In genomic region chr1:223231011-223231572, GRCh38 we compare ENCODE assay signal across 16 cellular contexts.
DNase-seq lines count a peak whose midpoint lies in the region; ATAC-seq and TF ChIP-seq lines count a peak whose summit lies in the region.
"Had no signal": no experiment of that assay in that cellular context is flagged by ENCODE, and none has a peak within 500 bp of the region (broad histone marks: within the 10 kb centered on the region; RNA-seq: fewer than 3 reads in every experiment).

No MANE protein-coding gene starts in this region.

- no peaks in the 10 kb centered on the region for H3K79me2 ChIP-seq in PC-3 (ENCODE audit: low read length)
- no peaks in the 10 kb centered on the region for H3K79me2 ChIP-seq in trophoblast cell (ENCODE audit: control insufficient read depth, insufficient read depth, low read length, poor library complexity)

- H2BK120ac ChIP-seq in trophoblast cell (ENCODE audit: insufficient read depth, low read length, poor library complexity) = no peak overlapping the region

- peak overlapping the region; percentile 39 for H4K91ac ChIP-seq in trophoblast cell (ENCODE audit: low read depth, low read length)

- no TSS peak for BruUV-seq in PC-3 (replicated peaks; lab: Mats Ljungman, UMichigan)

- no peaks in the 10 kb centered on the region for H4K20me1 ChIP-seq in PC-3 (ENCODE audit: low read length)

- peak overlapping the region; percentile 38 for H3K27ac Mint-ChIP-seq in activated T-cell treated with anti-CD3 and anti-CD28 coated beads, Interleukin-2, amount 50 U/mL, for 24 hours
- H3K27ac Mint-ChIP-seq: activated B cell treated with CpG ODN at 0.5 μM for 24 hours; natural killer cell treated with Interleukin-12 subunit alpha and Interleukin-12 subunit beta and Interleukin-15 and Interleukin-18, amount 100 ng/mL, for 72 hours had no signal

- H3K4ac ChIP-seq in trophoblast cell (ENCODE audit: low read depth, low read length) = no peak overlapping the region

- no peak overlapping the region for H2AK5ac ChIP-seq in trophoblast cell (ENCODE audit: low read length)

- H2AFZ ChIP-seq in PC-3 (ENCODE audit: low read length) = peak overlapping the region; percentile 61
- no peak overlapping the region for H2AFZ ChIP-seq in trophoblast cell (ENCODE audit: insufficient read depth, low read length, poor library complexity)

- ATAC-seq in PC-3 = no peak
- ATAC-seq: natural killer cell treated with Interleukin-12 subunit alpha and Interleukin-12 subunit beta and Interleukin-15 and Interleukin-18, amount 100 ng/mL, for 72 hours had no signal

- no peak overlapping the region for H3K23ac ChIP-seq in trophoblast cell (ENCODE audit: low read length)

- intact Hi-C loops in PC-3 (cut with micrococcal nuclease) = no loop called here
- intact Hi-C loops in esophagus muscularis mucosa (cut with DNase I) = loop anchor here (5.0 kb wide), 1 partner anchor 94 kb away; no protein-coding TSS in a partner anchor

- peak overlapping the region; percentile 72 for H3K4me2 ChIP-seq in PC-3 (ENCODE audit: low read length)
- no peak overlapping the region for H3K4me2 ChIP-seq in trophoblast cell (ENCODE audit: low read length)
- H3K4me2 ChIP-seq: KMS-11 had no signal

- no peak overlapping the region for H3K4me3 Mint-ChIP-seq in activated T-cell treated with anti-CD3 and anti-CD28 coated beads, Interleukin-2, amount 50 U/mL, for 24 hours
- H3K4me3 Mint-ChIP-seq: activated B cell treated with CpG ODN at 0.5 μM for 24 hours; natural killer cell treated with Interleukin-12 subunit alpha and Interleukin-12 subunit beta and Interleukin-15 and Interleukin-18, amount 100 ng/mL, for 72 hours had no signal

- CTCF ChIA-PET in PC-3 (lab: Charles Lee) = no interaction called here

- H3K4me3 ChIP-seq in PC-3 (ENCODE audit: low read length) (no peak overlapping the region), coronary artery (no peak overlapping the region), trophoblast cell (ENCODE audit: low read depth, low read length) (no peak overlapping the region), esophagus muscularis mucosa (no peak overlapping the region)
- H3K4me3 ChIP-seq: vagina had no signal

- no peak overlapping the region for H3K18ac ChIP-seq in trophoblast cell (ENCODE audit: low read length)

- no peak overlapping the region for H2BK5ac ChIP-seq in trophoblast cell (ENCODE audit: low read depth, low read length, poor library complexity)

- peak overlapping the region; percentile 93 for H3K27ac ChIP-seq in PC-3 (ENCODE audit: low read length)
- no peak overlapping the region for H3K27ac ChIP-seq in coronary artery
- H3K27ac ChIP-seq in trophoblast cell (ENCODE audit: low read depth, low read length) = peak overlapping the region; percentile 23
- H3K27ac ChIP-seq in esophagus muscularis mucosa (replicated peaks in 1 of 4) = no peak overlapping the region
- H3K27ac ChIP-seq: KMS-11, vagina had no signal

- H4K8ac ChIP-seq in trophoblast cell (ENCODE audit: low read depth, low read length) = no peak overlapping the region

- H3K9ac ChIP-seq in PC-3 (ENCODE audit: low read length) (no peak overlapping the region), trophoblast cell (ENCODE audit: low read length) (no peak overlapping the region)
- H3K9ac ChIP-seq: KMS-11 had no signal

- H3K14ac ChIP-seq in trophoblast cell (ENCODE audit: low read length) = peak overlapping the region; percentile 2

- DNase-seq in activated T-cell treated with anti-CD3 and anti-CD28 coated beads, Interleukin-2, amount 50 U/mL, for 24 hours = no peak
- DNase-seq in activated T-cell treated with anti-CD3 and anti-CD28 coated beads, Interleukin-2, amount 50 U/mL, for 1 hour = no peak
- DNase-seq in PC-3 (no peak), coronary artery (ENCODE audit: low spot score) (peak; percentile 56), trophoblast cell (no peak), epidermal melanocyte (ENCODE audit: insufficient read length, low spot score) (no peak), esophagus muscularis mucosa (ENCODE audit: extremely low spot score) (no peak)
- DNase-seq in activated effector memory CD4-positive, alpha-beta T cell treated with anti-CD3 and anti-CD28 coated beads, Interleukin-2, amount 50 U/mL, for 16 hours = no peak
- DNase-seq: activated B cell treated with CpG ODN at 0.5 μM for 24 hours; activated CD8-positive, alpha-beta memory T cell treated with anti-CD3 and anti-CD28 coated beads, Interleukin-2, amount 50 U/mL, for 4 hours; COR-L47; NCI-H1417; RPMI8226 had no signal

- no peak overlapping the region for H4K12ac ChIP-seq in trophoblast cell (ENCODE audit: low read depth, low read length)

- no peaks in the 10 kb centered on the region for H3K27me3 Mint-ChIP-seq in activated T-cell treated with anti-CD3 and anti-CD28 coated beads, Interleukin-2, amount 50 U/mL, for 24 hours

- H3K4me1 Mint-ChIP-seq in activated T-cell treated with anti-CD3 and anti-CD28 coated beads, Interleukin-2, amount 50 U/mL, for 24 hours (ENCODE audit: low read depth) = peaks cover 64% of the 10 kb centered on the region
- H3K4me1 Mint-ChIP-seq: activated B cell treated with CpG ODN at 0.5 μM for 24 hours had no signal

- TF ChIP-seq EP300 in esophagus muscularis mucosa (IDR thresholded peaks at IDR 0.05) = no peak

- H3K79me1 ChIP-seq in trophoblast cell (ENCODE audit: low read length) = peaks cover 5% of the 10 kb centered on the region

- no peaks in the 10 kb centered on the region for H3K36me3 ChIP-seq in PC-3 (ENCODE audit: low read depth, low read length)
- no peaks in the 10 kb centered on the region for H3K36me3 ChIP-seq in trophoblast cell (ENCODE audit: control insufficient read depth in 1 of 2, insufficient read depth in 2 of 2, low read length in 2 of 2)
- no peaks in the 10 kb centered on the region for H3K36me3 ChIP-seq in esophagus muscularis mucosa
- H3K36me3 ChIP-seq: vagina had no signal

- H3K9me2 ChIP-seq in PC-3 (replicated peaks; ENCODE audit: low read length) = no peaks in the 10 kb centered on the region

- TF ChIP-seq CTCF in PC-3 (conservative IDR thresholded peaks at IDR 0.05; ENCODE audit: low read depth, low read length) (no peak), coronary artery (IDR thresholded peaks at IDR 0.05) (no peak), esophagus muscularis mucosa (IDR thresholded peaks at IDR 0.05) (no peak)

- peak overlapping the region; percentile 16 for H2BK12ac ChIP-seq in trophoblast cell (ENCODE audit: low read length)

- H3K9me3 ChIP-seq in PC-3 (ENCODE audit: low read length) (0 out of 2 replicates have a peak, but pooled peaks cover 2% of the 10 kb centered on the region), trophoblast cell (ENCODE audit: insufficient read depth, low read depth, low read length) (no peaks in the 10 kb centered on the region), esophagus muscularis mucosa (peaks cover 0 to 2% (median 0%) of the 10 kb centered on the region in 4 donors)
- H3K9me3 ChIP-seq: vagina had no signal

- H3K9me3 Mint-ChIP-seq in activated T-cell treated with anti-CD3 and anti-CD28 coated beads, Interleukin-2, amount 50 U/mL, for 24 hours = peaks cover 2% of the 10 kb centered on the region
- H3K9me3 Mint-ChIP-seq: activated B cell treated with CpG ODN at 0.5 μM for 24 hours; natural killer cell treated with Interleukin-12 subunit alpha and Interleukin-12 subunit beta and Interleukin-15 and Interleukin-18, amount 100 ng/mL, for 72 hours had no signal

- peaks cover 5% of the 10 kb centered on the region for H3F3A ChIP-seq in PC-3 (ENCODE audit: low read length, unreplicated experiment)

- peaks cover 41% of the 10 kb centered on the region for H3K4me1 ChIP-seq in PC-3 (ENCODE audit: insufficient read depth, low read length)
- peaks cover 18 to 24% of the 10 kb centered on the region in 2 experiments for H3K4me1 ChIP-seq in trophoblast cell (ENCODE audit: control insufficient read depth in 1 of 2, insufficient read depth in 2 of 2, low read length in 2 of 2)
- peaks cover 17 to 27% (median 20%) of the 10 kb centered on the region in 4 donors for H3K4me1 ChIP-seq in esophagus muscularis mucosa
- H3K4me1 ChIP-seq: vagina had no signal

- no peaks in the 10 kb centered on the region for H3K27me3 ChIP-seq in PC-3 (ENCODE audit: low read length)
- H3K27me3 ChIP-seq in trophoblast cell (ENCODE audit: insufficient read depth, low read length) = no peaks in the 10 kb centered on the region
- H3K27me3 ChIP-seq in esophagus muscularis mucosa = no peaks in the 10 kb centered on the region
- H3K27me3 ChIP-seq: vagina had no signal

- no peak for TF ChIP-seq POLR2A in esophagus muscularis mucosa (IDR thresholded peaks at IDR 0.05; ENCODE audit: low read depth)

- H3K36me3 Mint-ChIP-seq in activated T-cell treated with anti-CD3 and anti-CD28 coated beads, Interleukin-2, amount 50 U/mL, for 24 hours (ENCODE audit: low read depth) = no peaks in the 10 kb centered on the region
- H3K36me3 Mint-ChIP-seq: natural killer cell treated with Interleukin-12 subunit alpha and Interleukin-12 subunit beta and Interleukin-15 and Interleukin-18, amount 100 ng/mL, for 72 hours had no signal

- WGBS in trophoblast cell (ENCODE audit: extremely low coverage, insufficient coverage, insufficient read length) = no CpG with 5 or more reads among the region's 7 CpGs
- 100% methylated on average over 6 of the region's 7 CpGs for WGBS in esophagus muscularis mucosa

- POLR2A ChIA-PET in PC-3 (lab: Charles Lee; ENCODE audit: unreplicated experiment) = no interaction called here

Comparison
In these comparisons a context has a peak if more than half of its experiments do, and no peak if none do; other contexts are left out.
1. H3K27ac ChIP-seq: peak in PC-3 (single experiment) and trophoblast cell (single experiment); none in coronary artery (0 of 2) and esophagus muscularis mucosa (0 of 4).